Comparison of ENCODE assay signal across 8 cellular contexts in genomic region chr22:43186272-43187170, GRCh38. TPM values are rescaled to one million over a fixed set of nuclear protein-coding genes. Genes with fewer than 3 reads are reported as not detected.
DNase-seq lines count a peak whose midpoint lies in the region; ATAC-seq and TF ChIP-seq lines count a peak whose summit lies in the region.

Gene TTLL12, minus strand, starts transcription at chr22:43187134. Its CDS starts 65 bp downstream, at chr22:43187069.

- DNase-seq in NOMO-1 (lab: John Stamatoyannopoulos, UW; ENCODE audit: unreplicated experiment in 2 of 2) (peak; percentile 20 to 27), NOMO-1 treated with dmso at 0.1 percent for 144 hours (lab: John Stamatoyannopoulos, UW; ENCODE audit: unreplicated experiment) (no peak), RWPE1 (ENCODE audit: low spot score) (peak; percentile 63), glutamatergic neuron (peak; percentile 79), omental fat pad (ENCODE audit: low spot score) (no peak)
- peak; percentile 71 for DNase-seq in activated naive CD4-positive, alpha-beta T cell treated with anti-CD3 and anti-CD28 coated beads, Interleukin-2, amount 10 ng/mL, durations not matched to agents 7 days and 5 days

- POLR2A ChIA-PET in RWPE1 (lab: Yijun Ruan, JAX; ENCODE audit: low non-redundant PET): interaction anchor here (0.9 kb wide), 1 partner anchor 23 kb away, joined by 3 read pairs; no protein-coding TSS in a partner anchor

- CTCF ChIA-PET in RWPE1 (lab: Yijun Ruan, JAX): no interaction called here
- CTCF ChIA-PET in activated naive CD4-positive, alpha-beta T cell treated with anti-CD3 and anti-CD28 coated beads, Interleukin-2, amount 10 ng/mL, durations not matched to agents 7 days and 5 days (lab: Charles Lee): interaction anchor here (0.6 to 1.3 kb wide), 5 partner anchors 40 to 160 kb away, joined by 3 to 5 read pairs (median 3); no protein-coding TSS in a partner anchor

- peaks cover 16% of the 10 kb centered on the region for H3K27me3 Mint-ChIP-seq in activated naive CD4-positive, alpha-beta T cell treated with anti-CD3 and anti-CD28 coated beads, Interleukin-2, amount 10 ng/mL, durations not matched to agents 7 days and 5 days
- H3K27me3 Mint-ChIP-seq in glutamatergic neuron (ENCODE audit: unreplicated experiment): peaks cover 7% of the 10 kb centered on the region

- H3K27ac Mint-ChIP-seq in activated naive CD4-positive, alpha-beta T cell treated with anti-CD3 and anti-CD28 coated beads, Interleukin-2, amount 10 ng/mL, durations not matched to agents 7 days and 5 days: peak within 1 kb of the TSS; percentile 97
- H3K27ac Mint-ChIP-seq in glutamatergic neuron (ENCODE audit: unreplicated experiment): peak within 1 kb of the TSS; percentile 52

- peaks cover 9% of the 10 kb centered on the region for H3K36me3 Mint-ChIP-seq in activated naive CD4-positive, alpha-beta T cell treated with anti-CD3 and anti-CD28 coated beads, Interleukin-2, amount 10 ng/mL, durations not matched to agents 7 days and 5 days
- peaks cover 3% of the 10 kb centered on the region for H3K36me3 Mint-ChIP-seq in glutamatergic neuron (ENCODE audit: unreplicated experiment)

- H3K27ac ChIP-seq in RWPE1: peak within 1 kb of the TSS; percentile 91
- H3K27ac ChIP-seq in temporal lobe (ENCODE audit: low read depth, low read length): peak within 1 kb of the TSS; percentile 79

- peaks cover 8% of the 10 kb centered on the region for H3K9me3 Mint-ChIP-seq in activated naive CD4-positive, alpha-beta T cell treated with anti-CD3 and anti-CD28 coated beads, Interleukin-2, amount 10 ng/mL, durations not matched to agents 7 days and 5 days
- peaks cover 6% of the 10 kb centered on the region for H3K9me3 Mint-ChIP-seq in glutamatergic neuron (ENCODE audit: unreplicated experiment)

- H3K4me1 Mint-ChIP-seq in activated naive CD4-positive, alpha-beta T cell treated with anti-CD3 and anti-CD28 coated beads, Interleukin-2, amount 10 ng/mL, durations not matched to agents 7 days and 5 days: peaks cover 36% of the 10 kb centered on the region
- peaks cover 7% of the 10 kb centered on the region for H3K4me1 Mint-ChIP-seq in glutamatergic neuron (ENCODE audit: low read depth, unreplicated experiment)

- H3K4me3 Mint-ChIP-seq in activated naive CD4-positive, alpha-beta T cell treated with anti-CD3 and anti-CD28 coated beads, Interleukin-2, amount 10 ng/mL, durations not matched to agents 7 days and 5 days: peak within 1 kb of the TSS; percentile 78
- peak within 1 kb of the TSS; percentile 74 for H3K4me3 Mint-ChIP-seq in glutamatergic neuron (ENCODE audit: unreplicated experiment)

- ATAC-seq in HG03103 (IDR thresholded peaks at IDR 0.05; ENCODE audit: low read depth, unreplicated experiment): peak; percentile 39
- ATAC-seq in omental fat pad (ENCODE audit: low FRiP score): peak; percentile 49

- no peak for TF ChIP-seq CTCF in RWPE1 (conservative IDR thresholded peaks at IDR 0.05; ENCODE audit: low read depth)
- TF ChIP-seq CTCF in glutamatergic neuron (IDR thresholded peaks at IDR 0.05; ENCODE audit: partially characterized antibody, unreplicated experiment): no peak
- TF ChIP-seq CTCF in omental fat pad (IDR thresholded peaks at IDR 0.05): no peak

RNA-seq across cellular contexts. Expression of gene TTLL12, which starts in this region (rescaled TPM):
- total RNA-seq in glutamatergic neuron (ENCODE audit: unreplicated experiment): 36.6 TPM
- 10 to 100 TPM; 31.5 to 39.0 (median 34.4) TPM for total RNA-seq in omental fat pad
- total RNA-seq in temporal lobe: 26.1 TPM

Comparison
In these comparisons a context has a peak if more than half of its experiments do, and no peak if none do; other contexts are left out.
1. DNase-seq: peak in NOMO-1 (2 of 2), RWPE1 (single experiment), activated naive CD4-positive, alpha-beta T cell treated with anti-CD3 and anti-CD28 coated beads, Interleukin-2, amount 10 ng/mL, durations not matched to agents 7 days and 5 days (single experiment) and glutamatergic neuron (single experiment); none in NOMO-1 treated with dmso at 0.1 percent for 144 hours (single experiment) and omental fat pad (single experiment).